In the genomic region with DNA sequence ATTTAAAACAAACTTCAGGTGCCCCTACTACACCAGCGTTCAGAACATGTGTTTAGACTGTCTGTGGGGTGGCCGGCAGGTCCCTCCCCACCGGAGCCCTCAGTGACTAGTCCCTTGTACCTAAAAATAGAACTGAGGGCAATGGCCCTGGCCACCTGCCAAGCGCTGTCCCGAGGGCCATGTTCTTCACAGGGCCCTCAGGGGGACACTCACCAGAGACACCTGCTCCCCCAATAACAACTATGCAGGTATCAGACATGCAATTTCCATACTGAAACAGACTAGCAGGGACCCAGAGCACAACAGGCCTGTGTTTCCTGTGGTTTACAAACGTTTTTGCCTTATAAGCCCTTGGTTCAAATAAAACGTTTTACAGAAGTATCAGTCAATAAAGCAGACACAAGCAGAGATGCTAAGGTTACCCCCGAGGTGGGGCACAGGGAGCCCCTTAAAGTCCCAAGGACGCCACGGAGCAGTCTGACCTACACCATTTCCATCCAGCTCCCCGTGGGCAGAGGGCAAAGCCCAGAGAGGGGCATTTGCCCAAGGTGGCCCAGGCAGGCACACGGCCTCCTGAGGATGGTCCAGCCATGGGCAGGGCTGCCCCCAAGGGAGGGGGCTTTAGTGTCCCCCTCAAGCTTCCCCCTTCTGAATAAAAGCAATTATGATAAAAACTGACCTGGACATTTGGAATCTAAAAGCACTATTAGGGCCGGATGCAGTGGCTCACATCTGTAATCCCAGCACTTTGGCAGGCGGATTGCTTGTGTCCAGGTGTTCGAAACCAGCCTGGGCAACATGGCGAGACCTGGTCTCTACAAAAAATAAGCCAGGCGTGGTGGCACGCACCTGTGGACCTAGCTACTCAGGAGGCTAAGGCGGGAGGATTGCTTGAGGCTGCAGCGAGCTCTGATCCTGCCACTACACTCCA, we compare ENCODE assay signal across 11 cellular contexts. TPM values are rescaled to one million over a fixed set of nuclear protein-coding genes. Genes with fewer than 3 reads are reported as not detected.
DNase-seq lines count a peak whose midpoint lies in the region; ATAC-seq lines count a peak whose summit lies in the region.
"Had no signal": no experiment of that assay in that cellular context is flagged by ENCODE, and none has a peak within 500 bp of the region (broad histone marks: within the 10 kb centered on the region; RNA-seq: fewer than 3 reads in every experiment).

No MANE protein-coding gene starts in this region.

- H2BK5ac ChIP-seq in trophoblast cell (ENCODE audit: low read depth, low read length, poor library complexity) = peak overlapping the region; percentile 66

- H4K91ac ChIP-seq in trophoblast cell (ENCODE audit: low read depth, low read length) = peak overlapping the region; percentile 78

- H3K23ac ChIP-seq in trophoblast cell (ENCODE audit: low read length) = no peak overlapping the region

- peaks cover 25 to 29% of the 10 kb centered on the region in 2 experiments for H3K4me1 ChIP-seq in trophoblast cell (ENCODE audit: control insufficient read depth in 1 of 2, insufficient read depth in 2 of 2, low read length in 2 of 2)

- no peaks in the 10 kb centered on the region for H3K36me3 ChIP-seq in trophoblast cell (ENCODE audit: control insufficient read depth in 1 of 2, insufficient read depth in 2 of 2, low read length in 2 of 2)

- peak overlapping the region; percentile 90 for H2BK12ac ChIP-seq in trophoblast cell (ENCODE audit: low read length)

- H4K8ac ChIP-seq in trophoblast cell (ENCODE audit: low read depth, low read length) = peak overlapping the region; percentile 37

- H3K9me3 Mint-ChIP-seq in activated naive CD8-positive, alpha-beta T cell treated with anti-CD3 and anti-CD28 coated beads, Interleukin-2, amount 50 U/mL, for 24 hours = no peaks in the 10 kb centered on the region

- peak overlapping the region; percentile 90 for H2AK5ac ChIP-seq in trophoblast cell (ENCODE audit: low read length)

- peak overlapping the region; percentile 79 for H2BK120ac ChIP-seq in trophoblast cell (ENCODE audit: insufficient read depth, low read length, poor library complexity)

- peak overlapping the region; percentile 90 for H3K27ac ChIP-seq in trophoblast cell (ENCODE audit: low read depth, low read length)

- H3K36me3 Mint-ChIP-seq in activated naive CD8-positive, alpha-beta T cell treated with anti-CD3 and anti-CD28 coated beads, Interleukin-2, amount 50 U/mL, for 24 hours (ENCODE audit: low read depth) = no peaks in the 10 kb centered on the region

- H3K27me3 Mint-ChIP-seq in activated naive CD8-positive, alpha-beta T cell treated with anti-CD3 and anti-CD28 coated beads, Interleukin-2, amount 50 U/mL, for 24 hours = no peaks in the 10 kb centered on the region

- H3K4ac ChIP-seq in trophoblast cell (ENCODE audit: low read depth, low read length) = peak overlapping the region; percentile 53

- no peak overlapping the region for H3K4me3 ChIP-seq in trophoblast cell (ENCODE audit: low read depth, low read length)

- no peak overlapping the region for H2AFZ ChIP-seq in trophoblast cell (ENCODE audit: insufficient read depth, low read length, poor library complexity)

- no peak overlapping the region for H3K27ac Mint-ChIP-seq in activated naive CD8-positive, alpha-beta T cell treated with anti-CD3 and anti-CD28 coated beads, Interleukin-2, amount 50 U/mL, for 24 hours

- peak overlapping the region; percentile 55 for H3K18ac ChIP-seq in trophoblast cell (ENCODE audit: low read length)

- H3K79me2 ChIP-seq in trophoblast cell (ENCODE audit: control insufficient read depth, insufficient read depth, low read length, poor library complexity) = peaks cover 11% of the 10 kb centered on the region

- peak; percentile 66 for ATAC-seq in GM18861 (IDR thresholded peaks at IDR 0.05; ENCODE audit: unreplicated experiment)
- peak; percentile 58 for ATAC-seq in HG02981 (IDR thresholded peaks at IDR 0.05; ENCODE audit: unreplicated experiment)
- ATAC-seq in HG03139 (IDR thresholded peaks at IDR 0.05; ENCODE audit: unreplicated experiment) = no peak
- ATAC-seq in activated naive CD8-positive, alpha-beta T cell treated with anti-CD3 and anti-CD28 coated beads, Interleukin-2, amount 50 U/mL, for 24 hours = no peak

- H3K4me3 Mint-ChIP-seq in activated naive CD8-positive, alpha-beta T cell treated with anti-CD3 and anti-CD28 coated beads, Interleukin-2, amount 50 U/mL, for 24 hours = no peak overlapping the region

- DNase-seq in SHP77 (lab: John Stamatoyannopoulos, UW) (peak; percentile 57 to 73), trophoblast cell (no peak), midbrain (lab: John Stamatoyannopoulos, UW) (no peak)
- DNase-seq in activated T-cell treated with anti-CD3 and anti-CD28 coated beads, Interleukin-2, amount 50 U/mL, for 1 hour = no peak
- no peak for DNase-seq in activated naive CD8-positive, alpha-beta T cell treated with anti-CD3 and anti-CD28 coated beads, Interleukin-2, amount 50 U/mL, for 24 hours
- DNase-seq: GF-D8; kidney glomerular epithelial cell; stimulated activated CD4-positive, alpha-beta T cell treated with anti-CD3 and anti-CD28 coated beads, Interleukin-12 subunit alpha, Interleukin-12 subunit beta, amount 100 ng/mL, for 4 hours had no signal

- no peaks in the 10 kb centered on the region for H3K27me3 ChIP-seq in trophoblast cell (ENCODE audit: insufficient read depth, low read length)

- H3K79me1 ChIP-seq in trophoblast cell (ENCODE audit: low read length) = peaks cover 41% of the 10 kb centered on the region

- no CpG with 5 or more reads among the region's 20 CpGs for WGBS in trophoblast cell (ENCODE audit: extremely low coverage, insufficient coverage, insufficient read length)

- H3K9me3 ChIP-seq in trophoblast cell (ENCODE audit: insufficient read depth, low read depth, low read length) = no peaks in the 10 kb centered on the region

- H3K14ac ChIP-seq in trophoblast cell (ENCODE audit: low read length) = peak overlapping the region; percentile 59

- H4K12ac ChIP-seq in trophoblast cell (ENCODE audit: low read depth, low read length) = no peak overlapping the region

- no peak overlapping the region for H3K9ac ChIP-seq in trophoblast cell (ENCODE audit: low read length)

- H3K4me2 ChIP-seq in trophoblast cell (ENCODE audit: low read length) = no peak overlapping the region

- no peaks in the 10 kb centered on the region for H3K4me1 Mint-ChIP-seq in activated naive CD8-positive, alpha-beta T cell treated with anti-CD3 and anti-CD28 coated beads, Interleukin-2, amount 50 U/mL, for 24 hours

RNA-seq across cellular contexts. Expression of gene MYLK3, which starts 0.9 kb away (rescaled TPM):
- polyA plus RNA-seq in trophoblast cell (2013) = 1.8 and 2.2 TPM in 2 replicates

RNA-seq across cellular contexts. Expression of gene ORC6, which starts 59.6 kb away (rescaled TPM):
- polyA plus RNA-seq in trophoblast cell (2013) = 51.5 and 52.0 TPM in 2 replicates

Comparison
In these comparisons a context has a peak if more than half of its experiments do, and no peak if none do; other contexts are left out.
1. ATAC-seq: peak in GM18861 (single experiment) and HG02981 (single experiment); none in HG03139 (single experiment) and activated naive CD8-positive, alpha-beta T cell treated with anti-CD3 and anti-CD28 coated beads, Interleukin-2, amount 50 U/mL, for 24 hours (single experiment).
2. DNase-seq: peak in SHP77 (2 of 2); none in trophoblast cell (0 of 2), activated T-cell treated with anti-CD3 and anti-CD28 coated beads, Interleukin-2, amount 50 U/mL, for 1 hour (single experiment), midbrain (single experiment) and activated naive CD8-positive, alpha-beta T cell treated with anti-CD3 and anti-CD28 coated beads, Interleukin-2, amount 50 U/mL, for 24 hours (single experiment).